In the genomic region with DNA sequence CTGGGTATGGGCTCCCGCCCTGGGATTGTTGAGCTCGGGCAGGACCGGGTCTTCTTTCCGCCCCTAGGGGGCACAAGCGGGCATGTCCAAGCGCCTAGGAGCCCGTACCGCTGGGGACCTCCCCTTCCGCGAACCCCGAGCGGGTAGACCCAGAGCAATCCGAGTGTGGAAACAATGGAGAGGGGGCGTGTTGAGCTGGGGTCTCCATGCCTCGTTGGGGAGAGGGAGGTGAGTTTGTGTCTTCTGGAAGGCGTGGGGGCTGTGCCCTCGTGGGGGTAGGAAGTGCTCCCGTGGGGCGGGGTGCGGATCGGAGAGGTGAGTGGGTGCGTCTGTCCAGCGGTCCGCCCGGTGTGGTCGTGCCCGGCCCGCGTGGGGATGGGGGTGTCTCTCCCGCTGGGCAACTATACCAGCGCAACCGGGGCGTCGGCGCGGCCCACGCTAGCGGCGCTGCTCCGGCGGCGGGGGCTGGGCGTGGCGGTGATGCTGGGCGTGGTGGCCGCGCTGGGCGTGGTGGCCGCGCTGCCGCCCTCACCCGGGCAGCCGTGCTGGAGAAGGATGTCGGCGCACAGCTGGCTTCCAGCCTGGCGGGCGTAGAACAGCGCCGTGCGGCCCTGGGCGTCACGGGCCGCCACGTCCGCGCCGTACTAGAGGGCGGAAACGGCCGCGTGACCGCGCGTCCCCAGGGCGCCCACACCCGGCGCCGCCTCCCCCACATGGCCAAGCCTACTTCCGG, we compare ENCODE assay signal across 8 cellular contexts. TPM values are rescaled to one million over a fixed set of nuclear protein-coding genes. Genes with fewer than 3 reads are reported as not detected.
DNase-seq lines count a peak whose midpoint lies in the region; ATAC-seq, FAIRE-seq and TF ChIP-seq lines count a peak whose summit lies in the region.

No MANE protein-coding gene starts in this region.

- peak overlapping the region; percentile 96 for H2AFZ ChIP-seq in endothelial cell of umbilical vein (ENCODE audit: low read depth, low read length)

- 19% methylated on average over 7 to 44 of the region's 79 CpGs for WGBS in thyroid gland, 2 donors

- POLR2A ChIA-PET in endothelial cell of umbilical vein (lab: Charles Lee): interaction anchor here (0.6 kb wide), 1 partner anchor 29 kb away, joined by 3 read pairs; no protein-coding TSS in a partner anchor

- H3K27ac Mint-ChIP-seq in memory B cell: peak overlapping the region; percentile 56

- no peaks in the 10 kb centered on the region for H3K9me3 Mint-ChIP-seq in memory B cell

- DNase-seq in GM06990 (ENCODE audit: extremely low read depth, insufficient read length) (no peak), NCI-H1092 (lab: John Stamatoyannopoulos, UW) (peak; percentile 66), SW480 (ENCODE audit: low spot score) (peak; percentile 88), endothelial cell of umbilical vein (ENCODE audit: low read depth, low spot score) (peak; percentile 74), memory B cell (ENCODE audit: low spot score in 2 of 2) (no peak), thyroid gland (peak; percentile 55 to 62)

- no peaks in the 10 kb centered on the region for H3K9me3 ChIP-seq in endothelial cell of umbilical vein (replicated peaks; ENCODE audit: control insufficient read depth, insufficient read depth, low read length)
- no peaks in the 10 kb centered on the region for H3K9me3 ChIP-seq in thyroid gland

- H3K4me1 ChIP-seq in endothelial cell of umbilical vein (ENCODE audit: control insufficient read depth, extremely low read depth, insufficient read depth, low read length) (peaks cover 7% of the 10 kb centered on the region), thyroid gland (peaks cover 9 to 24% of the 10 kb centered on the region in 2 donors)

- H3K9ac ChIP-seq in endothelial cell of umbilical vein (replicated peaks; ENCODE audit: extremely low read depth, insufficient read depth, low read length): peak overlapping the region; percentile 61

- H3K27me3 ChIP-seq in GM06990 (replicated peaks; ENCODE audit: control insufficient read depth, insufficient read depth, low read length): no peaks in the 10 kb centered on the region
- peaks cover 2 to 8% of the 10 kb centered on the region in 2 experiments for H3K27me3 ChIP-seq in endothelial cell of umbilical vein (ENCODE audit: control insufficient read depth in 2 of 2, insufficient read depth in 2 of 2, low read length in 2 of 2)
- H3K27me3 ChIP-seq in thyroid gland: no peaks in the 10 kb centered on the region

- H4K20me1 ChIP-seq in endothelial cell of umbilical vein (replicated peaks; ENCODE audit: control insufficient read depth, extremely low read depth, insufficient read depth, low read length): no peaks in the 10 kb centered on the region

- peak overlapping the region; percentile 54 for H3K4me2 ChIP-seq in endothelial cell of umbilical vein (ENCODE audit: insufficient read depth, low read length)

- H3K4me3 ChIP-seq in GM06990 (replicated peaks; ENCODE audit: low read depth, low read length): no peak overlapping the region
- peak overlapping the region; percentile 62 to 64 (median 62) for H3K4me3 ChIP-seq in endothelial cell of umbilical vein (replicated peaks in 1 of 3; ENCODE audit: insufficient read depth in 1 of 3, low read depth in 1 of 3, low read length in 3 of 3)
- H3K4me3 ChIP-seq in thyroid gland (replicated peaks in 1 of 3): peak overlapping the region in 2 of 3 donors; percentile 12 to 42

- dilution Hi-C loops in endothelial cell of umbilical vein (cut with MboI; ENCODE audit: extremely low pct_ligation_motif_present, low sequenced_read_pairs): no loop called here

- H3K36me3 ChIP-seq in GM06990 (ENCODE audit: control insufficient read depth, insufficient read depth, low read length): peaks cover 31% of the 10 kb centered on the region
- H3K36me3 ChIP-seq in endothelial cell of umbilical vein (ENCODE audit: control insufficient read depth in 2 of 2, extremely low read depth in 1 of 2, insufficient read depth in 2 of 2, low read length in 2 of 2): no peaks in the 10 kb centered on the region
- no peaks in the 10 kb centered on the region for H3K36me3 ChIP-seq in thyroid gland

- H3K9me1 ChIP-seq in endothelial cell of umbilical vein (replicated peaks; ENCODE audit: control insufficient read depth, extremely low read depth, insufficient read depth, low read length): no peaks in the 10 kb centered on the region

- intact Hi-C loops in endothelial cell of umbilical vein (cut with micrococcal nuclease): loop anchor here (1.0 kb wide), 4 partner anchors 26 to 179 kb away; a partner anchor contains a TSS
- intact Hi-C loops in thyroid gland (cut with DNase I): no loop called here

- H3K4me3 Mint-ChIP-seq in memory B cell: peak overlapping the region; percentile 78

- peaks cover 30% of the 10 kb centered on the region for H3K36me3 Mint-ChIP-seq in memory B cell

- TF ChIP-seq CTCF in GM06990 (IDR thresholded peaks at IDR 0.05; ENCODE audit: insufficient read depth, low read length, poor library complexity, severe bottlenecking) (peak; percentile 24), endothelial cell of umbilical vein (IDR thresholded peaks at IDR 0.05; ENCODE audit: extremely low read depth in 1 of 2, insufficient read depth in 1 of 2, low read depth in 1 of 2, low read length in 2 of 2) (peak; percentile 88 to 97), thyroid gland (IDR thresholded peaks at IDR 0.05) (peak in 4 of 6 experiments; percentile 16 to 57 (median 32))

- H3K79me2 ChIP-seq in endothelial cell of umbilical vein (ENCODE audit: control insufficient read depth, insufficient read depth, low read length): no peaks in the 10 kb centered on the region

- CTCF ChIA-PET in endothelial cell of umbilical vein (lab: Charles Lee): interaction anchor here (0.5 to 4.6 kb wide), 20 partner anchors 10 to 143 kb away, joined by 3 to 48 read pairs (median 6); a partner anchor contains a TSS

- peak overlapping the region; percentile 23 for H3K27ac ChIP-seq in endothelial cell of umbilical vein (ENCODE audit: insufficient read depth, low read depth, low read length)
- no peak overlapping the region for H3K27ac ChIP-seq in thyroid gland

- H3K4me1 Mint-ChIP-seq in memory B cell: peaks cover 18% of the 10 kb centered on the region

- H3K27me3 Mint-ChIP-seq in memory B cell: no peaks in the 10 kb centered on the region

- TF ChIP-seq POLR2A in endothelial cell of umbilical vein (IDR thresholded peaks at IDR 0.05; ENCODE audit: low read depth, low read length) (peak; percentile 79), thyroid gland (IDR thresholded peaks at IDR 0.05) (no peak)

- ATAC-seq in memory B cell (ENCODE audit: low read depth) (peak; percentile 65), GM21360 (IDR thresholded peaks at IDR 0.05; ENCODE audit: unreplicated experiment) (no peak), HG02588 (IDR thresholded peaks at IDR 0.05; ENCODE audit: unreplicated experiment) (no peak)

- FAIRE-seq in endothelial cell of umbilical vein (lab: Jason Lieb, UNC): peak; percentile 87

- no TSS peak for BruUV-seq in endothelial cell of umbilical vein (replicated peaks; lab: Mats Ljungman, UMichigan)

RNA-seq across cellular contexts. Expression of a gene that starts 12.2 kb away (rescaled TPM):
- total RNA-seq in endothelial cell of umbilical vein: 0.05 and 0.24 TPM in 2 replicates
- 0.04 and 0.05 TPM in 2 replicates for polyA plus RNA-seq in endothelial cell of umbilical vein
- polyA plus RNA-seq in endothelial cell of umbilical vein (2011; cell fraction: cytosol; rRNA removed): 0.04 and 0.08 TPM in 2 replicates
- 0.05 and 0.10 TPM in 2 replicates for polyA plus RNA-seq in endothelial cell of umbilical vein (2011; cell fraction: nucleus; rRNA removed)
- 0.14 and 0.20 TPM in 2 replicates for polyA plus RNA-seq in endothelial cell of umbilical vein (2012)
- polyA minus RNA-seq in endothelial cell of umbilical vein: 0.04 TPM in 1 of 2 replicates, not detected in the other
- polyA minus RNA-seq in endothelial cell of umbilical vein (2011; cell fraction: cytosol; rRNA and poly(A)+ RNA removed): not detected
- 0.14 and 0.63 TPM in 2 replicates for polyA minus RNA-seq in endothelial cell of umbilical vein (2011; cell fraction: nucleus; rRNA and poly(A)+ RNA removed)
- 1 to 10 TPM in 1 of 4 donors, under 1 TPM in 3; 0.45 to 1.3 (median 0.80) TPM for total RNA-seq in thyroid gland

RNA-seq across cellular contexts. Expression of a gene that starts 18.5 kb away (rescaled TPM):
- total RNA-seq in endothelial cell of umbilical vein: 14.6 and 15.0 TPM in 2 replicates
- 33.3 and 43.9 TPM in 2 replicates for polyA plus RNA-seq in endothelial cell of umbilical vein
- polyA plus RNA-seq in endothelial cell of umbilical vein (2011; cell fraction: cytosol; rRNA removed): 19.8 and 19.9 TPM in 2 replicates
- polyA plus RNA-seq in endothelial cell of umbilical vein (2011; cell fraction: nucleus; rRNA removed): 15.5 and 16.4 TPM in 2 replicates
- 25.7 and 27.8 TPM in 2 replicates for polyA plus RNA-seq in endothelial cell of umbilical vein (2012)
- polyA minus RNA-seq in endothelial cell of umbilical vein: 47.8 and 57.1 TPM in 2 replicates
- 5.5 TPM for polyA minus RNA-seq in endothelial cell of umbilical vein (2011; cell fraction: cytosol; rRNA and poly(A)+ RNA removed)
- 4.4 and 12.2 TPM in 2 replicates for polyA minus RNA-seq in endothelial cell of umbilical vein (2011; cell fraction: nucleus; rRNA and poly(A)+ RNA removed)
- 100 to 1,000 TPM; 110 to 166 (median 137) TPM for total RNA-seq in thyroid gland

RNA-seq across cellular contexts. Expression of a gene that starts 25.8 kb away (rescaled TPM):
- total RNA-seq in endothelial cell of umbilical vein (156 and 171 TPM in 2 replicates), thyroid gland (100 to 1,000 TPM in 3 of 4 donors, 10 to 100 TPM in 1; 95.2 to 137 (median 113) TPM)
- 300 and 332 TPM in 2 replicates for polyA plus RNA-seq in endothelial cell of umbilical vein
- polyA plus RNA-seq in endothelial cell of umbilical vein (2011; cell fraction: cytosol; rRNA removed): 337 and 366 TPM in 2 replicates
- 173 and 189 TPM in 2 replicates for polyA plus RNA-seq in endothelial cell of umbilical vein (2011; cell fraction: nucleus; rRNA removed)
- 197 and 206 TPM in 2 replicates for polyA plus RNA-seq in endothelial cell of umbilical vein (2012)
- 184 and 194 TPM in 2 replicates for polyA minus RNA-seq in endothelial cell of umbilical vein
- 130 TPM for polyA minus RNA-seq in endothelial cell of umbilical vein (2011; cell fraction: cytosol; rRNA and poly(A)+ RNA removed)
- polyA minus RNA-seq in endothelial cell of umbilical vein (2011; cell fraction: nucleus; rRNA and poly(A)+ RNA removed): 54.8 and 62.4 TPM in 2 replicates

RNA-seq across cellular contexts. Expression of a gene that starts 28.6 kb away (rescaled TPM):
- total RNA-seq in endothelial cell of umbilical vein (3.0 and 4.6 TPM in 2 replicates), thyroid gland (10 to 100 TPM; 17.5 to 25.1 (median 21.4) TPM)
- polyA plus RNA-seq in endothelial cell of umbilical vein: 4.8 and 5.8 TPM in 2 replicates
- 1.6 and 3.7 TPM in 2 replicates for polyA plus RNA-seq in endothelial cell of umbilical vein (2011; cell fraction: cytosol; rRNA removed)
- polyA plus RNA-seq in endothelial cell of umbilical vein (2011; cell fraction: nucleus; rRNA removed): 4.8 and 5.4 TPM in 2 replicates
- 3.2 and 4.0 TPM in 2 replicates for polyA plus RNA-seq in endothelial cell of umbilical vein (2012)
- 2.8 and 4.2 TPM in 2 replicates for polyA minus RNA-seq in endothelial cell of umbilical vein
- polyA minus RNA-seq in endothelial cell of umbilical vein (2011; cell fraction: cytosol; rRNA and poly(A)+ RNA removed): 7.7 TPM
- 0.72 and 1.2 TPM in 2 replicates for polyA minus RNA-seq in endothelial cell of umbilical vein (2011; cell fraction: nucleus; rRNA and poly(A)+ RNA removed)

RNA-seq across cellular contexts. Expression of a gene that starts 32.4 kb away (rescaled TPM):
- total RNA-seq in endothelial cell of umbilical vein (188 and 212 TPM in 2 replicates), thyroid gland (100 to 1,000 TPM; 262 to 393 (median 286) TPM)
- polyA plus RNA-seq in endothelial cell of umbilical vein: 374 and 561 TPM in 2 replicates
- polyA plus RNA-seq in endothelial cell of umbilical vein (2011; cell fraction: cytosol; rRNA removed): 273 and 349 TPM in 2 replicates
- 399 and 498 TPM in 2 replicates for polyA plus RNA-seq in endothelial cell of umbilical vein (2011; cell fraction: nucleus; rRNA removed)
- 232 and 261 TPM in 2 replicates for polyA plus RNA-seq in endothelial cell of umbilical vein (2012)
- polyA minus RNA-seq in endothelial cell of umbilical vein: 403 and 488 TPM in 2 replicates
- polyA minus RNA-seq in endothelial cell of umbilical vein (2011; cell fraction: cytosol; rRNA and poly(A)+ RNA removed): 28.0 TPM
- 76.8 and 85.8 TPM in 2 replicates for polyA minus RNA-seq in endothelial cell of umbilical vein (2011; cell fraction: nucleus; rRNA and poly(A)+ RNA removed)

Comparison
In these comparisons a context has a peak if more than half of its experiments do, and no peak if none do; other contexts are left out.
1. DNase-seq: peak in NCI-H1092 (single experiment), SW480 (single experiment), endothelial cell of umbilical vein (single experiment) and thyroid gland (2 of 2); none in GM06990 (single experiment) and memory B cell (0 of 2).
2. CTCF ChIP-seq: peak in every context shown above with its lines; median percentile 92 in endothelial cell of umbilical vein; 32 in thyroid gland; 24 in GM06990.